Comparison of ENCODE assay signal across 8 cellular contexts in the genomic region with DNA sequence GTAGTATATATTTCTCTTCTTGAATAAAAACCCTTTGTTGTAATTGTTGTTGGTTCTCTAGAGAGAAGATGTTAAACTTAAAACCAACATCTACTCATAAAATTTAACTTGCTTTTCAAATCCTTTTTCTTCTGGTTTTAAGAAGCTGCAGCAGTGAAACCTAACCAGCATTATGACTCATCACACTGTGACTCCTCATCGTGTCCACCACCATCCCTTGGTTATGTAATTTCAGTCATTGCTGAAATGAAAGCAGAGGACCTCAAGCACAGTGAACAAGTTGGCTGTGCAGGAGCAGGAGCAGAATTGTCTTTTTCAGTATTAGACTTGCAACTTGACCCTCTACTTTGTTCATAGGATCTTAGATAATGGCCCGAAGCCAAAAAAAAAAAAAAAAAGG.
DNase-seq lines count a peak whose midpoint lies in the region; ATAC-seq and TF ChIP-seq lines count a peak whose summit lies in the region.

No MANE protein-coding gene starts in this region.

- intact Hi-C loops in natural killer cell (cut with micrococcal nuclease), result no loop called here

- H3K9me3 Mint-ChIP-seq in natural killer cell, result peaks cover 0 to 2% of the 10 kb centered on the region in 2 donors

- H3K4me3 Mint-ChIP-seq in natural killer cell, result no peak overlapping the region

- H3K27ac Mint-ChIP-seq in natural killer cell, result no peak overlapping the region

- ATAC-seq in GM21529 (IDR thresholded peaks at IDR 0.05; ENCODE audit: unreplicated experiment) (peak; percentile 100), natural killer cell (no peak)

- H3K4me1 Mint-ChIP-seq in natural killer cell, result no peaks in the 10 kb centered on the region

- H3K4me3 ChIP-seq in GM12864 (ENCODE audit: low read depth, low read length) (no peak overlapping the region), HL-60 (replicated peaks; ENCODE audit: insufficient read depth, low read length) (no peak overlapping the region)

- TF ChIP-seq CTCF in GM12864 (IDR thresholded peaks at IDR 0.05; ENCODE audit: low read depth, low read length, missing control alignments) (no peak), HL-60 (IDR thresholded peaks at IDR 0.05; ENCODE audit: insufficient read depth, low read length) (no peak), natural killer cell (IDR thresholded peaks at IDR 0.05) (no peak)

- no peaks in the 10 kb centered on the region for H3K36me3 Mint-ChIP-seq in natural killer cell

- DNase-seq in GM12864 (ENCODE audit: low read depth) (peak; percentile 82), HL-60 (ENCODE audit: low read depth in 1 of 2, low spot score in 1 of 2) (peak; percentile 39 to 72), epithelial cell of prostate (ENCODE audit: low read depth, low spot score) (peak; percentile 63), NCI-H128 (lab: John Stamatoyannopoulos, UW; ENCODE audit: unreplicated experiment) (no peak), ecto neural progenitor cell (ENCODE audit: low spot score) (no peak), natural killer cell (no peak), NCI-H345 (lab: John Stamatoyannopoulos, UW) (no peak)

- H3K27me3 ChIP-seq in HL-60 (ENCODE audit: insufficient read depth, poor library complexity, severe bottlenecking), result no peaks in the 10 kb centered on the region

- peaks cover 4 to 5% of the 10 kb centered on the region in 2 donors for H3K27me3 Mint-ChIP-seq in natural killer cell (ENCODE audit: low read depth in 2 of 2)

- H3K27ac ChIP-seq in HL-60 (replicated peaks) (no peak overlapping the region), epithelial cell of prostate (no peak overlapping the region)

Comparison
In these comparisons a context has a peak if more than half of its experiments do, and no peak if none do; other contexts are left out.
1. DNase-seq: peak in GM12864 (single experiment), HL-60 (2 of 2) and epithelial cell of prostate (single experiment); none in NCI-H128 (single experiment), ecto neural progenitor cell (single experiment), natural killer cell (single experiment) and NCI-H345 (single experiment).